23 cellular contexts compared by ENCODE assay signal in the genomic region with DNA sequence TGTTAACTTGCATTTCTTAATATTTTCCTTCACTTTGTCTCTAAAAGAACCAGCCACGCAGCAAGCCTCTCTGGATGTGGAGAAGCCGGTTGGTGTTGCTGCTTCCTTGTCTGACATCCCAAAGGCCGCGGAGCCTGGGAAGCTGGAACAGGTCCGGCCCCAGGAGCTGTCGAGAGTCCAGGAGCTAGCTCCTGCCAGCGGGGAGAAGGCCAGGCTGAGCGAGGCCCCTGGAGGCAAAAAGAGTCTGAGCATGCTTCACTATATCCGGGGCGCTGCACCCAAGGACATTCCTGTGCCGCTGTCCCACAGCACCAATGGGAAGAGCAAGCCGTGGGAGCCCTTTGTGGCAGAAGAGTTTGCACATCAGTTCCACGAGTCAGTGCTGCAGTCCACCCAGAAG. TPM values are rescaled to one million over a fixed set of nuclear protein-coding genes. Genes with fewer than 3 reads are reported as not detected.
DNase-seq lines count a peak whose midpoint lies in the region; TF ChIP-seq lines count a peak whose summit lies in the region.
"Had no signal": no experiment of that assay in that cellular context is flagged by ENCODE, and none has a peak within 500 bp of the region (broad histone marks: within the 10 kb centered on the region; RNA-seq: fewer than 3 reads in every experiment).

No MANE protein-coding gene starts in this region.

- H4K5ac ChIP-seq in H9 (ENCODE audit: insufficient read length, low read depth, low read length) = no peak overlapping the region

- peaks cover 65% of the 10 kb centered on the region for H3K36me3 ChIP-seq in H7 (replicated peaks; ENCODE audit: control insufficient read depth, insufficient read depth, low read length)

- no peaks in the 10 kb centered on the region for H3K79me1 ChIP-seq in H9 (ENCODE audit: insufficient read depth, low read depth, low read length, poor library complexity, severe bottlenecking)

- H3K4me2 ChIP-seq in H9 (ENCODE audit: insufficient read depth, insufficient read length, low read length) = no peak overlapping the region
- H3K4me2 ChIP-seq: BLaER1 had no signal

- H3K36me3 Mint-ChIP-seq in H9 (ENCODE audit: insufficient read depth in 1 of 3, low read depth in 3 of 3) (peaks cover 61 to 96% (median 94%) of the 10 kb centered on the region in 3 experiments), glutamatergic neuron (ENCODE audit: unreplicated experiment) (peaks cover 2% of the 10 kb centered on the region), progenitor cell of endocrine pancreas (ENCODE audit: insufficient read depth) (peaks cover 32% of the 10 kb centered on the region)

- H3K9me3 ChIP-seq in H9 (ENCODE audit: control insufficient read depth, low read depth, low read length) = no peaks in the 10 kb centered on the region
- H3K9me3 ChIP-seq: BLaER1, SJSA1 had no signal

- H2BK120ac ChIP-seq in H9 (ENCODE audit: low read depth, low read length, poor library complexity, severe bottlenecking) = no peak overlapping the region

- no peak overlapping the region for H2BK15ac ChIP-seq in H9 (ENCODE audit: low read depth, low read length)

- H4K20me1 ChIP-seq in H9 (ENCODE audit: control insufficient read depth, insufficient read depth, insufficient read length) = peaks cover 2% of the 10 kb centered on the region

- H2BK20ac ChIP-seq in H9 (ENCODE audit: low read depth, low read length, poor library complexity, severe bottlenecking) = no peak overlapping the region

- H3K27ac Mint-ChIP-seq in H9 = peak overlapping the region in 2 of 3 experiments; percentile 60 to 71; a peak in 3 of 7 replicates
- H3K27ac Mint-ChIP-seq in glutamatergic neuron (ENCODE audit: unreplicated experiment) = no peak overlapping the region
- H3K27ac Mint-ChIP-seq in progenitor cell of endocrine pancreas = peak overlapping the region; percentile 58
- H3K27ac Mint-ChIP-seq: CD4-positive, alpha-beta T cell had no signal

- no CpG with 5 or more reads among the region's 13 CpGs for WGBS in H9 (ENCODE audit: extremely low coverage, insufficient read length, low lambda C conversion rate)

- H3K23me2 ChIP-seq in H9 (ENCODE audit: insufficient read length, low read depth, low read length, poor library complexity, severe bottlenecking) = no peaks in the 10 kb centered on the region

- no peak overlapping the region for H3K4me3 ChIP-seq in H7 (ENCODE audit: insufficient read depth, low read depth, low read length)
- H3K4me3 ChIP-seq: BLaER1, GM12878, SJSA1 had no signal

- H2AK5ac ChIP-seq in H9 (ENCODE audit: insufficient read length, low read length) = no peak overlapping the region

- H3K4me3 Mint-ChIP-seq in H9 (no peak overlapping the region), glutamatergic neuron (ENCODE audit: unreplicated experiment) (no peak overlapping the region), progenitor cell of endocrine pancreas (ENCODE audit: low read depth) (no peak overlapping the region)
- H3K4me3 Mint-ChIP-seq: CD4-positive, alpha-beta T cell; IgD-negative memory B cell had no signal

- H4K91ac ChIP-seq in H9 (ENCODE audit: insufficient read length, low read depth, low read length) = no peak overlapping the region

- H3K4me1 Mint-ChIP-seq in H9 (no peaks in the 10 kb centered on the region), glutamatergic neuron (ENCODE audit: low read depth, unreplicated experiment) (peaks cover 28% of the 10 kb centered on the region), progenitor cell of endocrine pancreas (ENCODE audit: low read depth) (no peaks in the 10 kb centered on the region)
- H3K4me1 Mint-ChIP-seq: IgD-negative memory B cell had no signal

- H3K9me3 Mint-ChIP-seq in H9 = no peaks in the 10 kb centered on the region
- H3K9me3 Mint-ChIP-seq in glutamatergic neuron (ENCODE audit: unreplicated experiment) = peaks cover 63% of the 10 kb centered on the region
- H3K9me3 Mint-ChIP-seq in progenitor cell of endocrine pancreas (ENCODE audit: low read depth) = no peaks in the 10 kb centered on the region
- H3K9me3 Mint-ChIP-seq: CD4-positive, alpha-beta T cell; IgD-negative memory B cell had no signal

- H3K79me2 ChIP-seq in H9 (ENCODE audit: insufficient read depth, low read length) = no peaks in the 10 kb centered on the region

- TF ChIP-seq CTCF in H9 (conservative IDR thresholded peaks at IDR 0.05) (no peak), glutamatergic neuron (IDR thresholded peaks at IDR 0.05; ENCODE audit: partially characterized antibody, unreplicated experiment) (no peak), progenitor cell of endocrine pancreas (IDR thresholded peaks at IDR 0.05; ENCODE audit: unreplicated experiment) (no peak)

- no peak overlapping the region for H4K8ac ChIP-seq in H9 (replicated peaks; ENCODE audit: insufficient read length, low read depth, low read length)

- no peaks in the 10 kb centered on the region for H3K27me3 ChIP-seq in H7 (ENCODE audit: control insufficient read depth, insufficient read depth, low read length)
- H3K27me3 ChIP-seq in H9 (ENCODE audit: insufficient read depth, low read length) = no peaks in the 10 kb centered on the region
- H3K27me3 ChIP-seq: BLaER1, SJSA1 had no signal

- H3K27me3 Mint-ChIP-seq in H9 (ENCODE audit: low read depth) = no peaks in the 10 kb centered on the region; the same call in 1 of the 2 replicates
- peaks cover 61% of the 10 kb centered on the region for H3K27me3 Mint-ChIP-seq in glutamatergic neuron (ENCODE audit: unreplicated experiment)
- H3K27me3 Mint-ChIP-seq in progenitor cell of endocrine pancreas = no peaks in the 10 kb centered on the region
- H3K27me3 Mint-ChIP-seq: CD4-positive, alpha-beta T cell; IgD-negative memory B cell had no signal

- H3K23ac ChIP-seq in H9 (ENCODE audit: insufficient read length, low read depth, low read length) = no peak overlapping the region

- no peak overlapping the region for H3K27ac ChIP-seq in H9 (ENCODE audit: insufficient read length, low read depth, low read length)
- H3K27ac ChIP-seq: BLaER1, SJSA1 had no signal

- no peak overlapping the region for H2BK5ac ChIP-seq in H9 (ENCODE audit: insufficient read length, low read length)

- no peak overlapping the region for H3K9ac ChIP-seq in H9 (ENCODE audit: extremely low read depth, insufficient read length, low read length)
- H3K9ac ChIP-seq: BLaER1 had no signal

- H2AFZ ChIP-seq in H9 (ENCODE audit: low read length) = no peak overlapping the region

- no peaks in the 10 kb centered on the region for H3K4me1 ChIP-seq in H9 (ENCODE audit: insufficient read depth, low read length)
- H3K4me1 ChIP-seq: BLaER1, SJSA1 had no signal

- no peak overlapping the region for H3K56ac ChIP-seq in H9 (ENCODE audit: insufficient read length, low read depth, low read length)

- no peak overlapping the region for H3T11ph ChIP-seq in H9 (ENCODE audit: low read length)

- no peak overlapping the region for H3K4ac ChIP-seq in H9 (ENCODE audit: low read depth, low read length)

- H3K14ac ChIP-seq in H9 (ENCODE audit: insufficient read depth, low read length) = no peak overlapping the region

- DNase-seq in H7 (peak; percentile 51), H9 (no peak), glutamatergic neuron (peak; percentile 7), progenitor cell of endocrine pancreas (ENCODE audit: low spot score, unreplicated experiment) (no peak), DMS79 treated with DMSO at 0.1 percent for 48 hours (lab: John Stamatoyannopoulos, UW) (no peak), 8988T (no peak)
- no peak for DNase-seq in stimulated activated CD4-positive, alpha-beta T cell treated with anti-CD3 and anti-CD28 coated beads, Interleukin-15, amount 100 ng/mL, for 24 hours
- DNase-seq: ACHN; CD4-positive, alpha-beta T cell; COR-L47; DMS79; GOT3; Karpas-422; MV-4-11; NCI-H1105 treated with DMSO at 0.1 percent for 48 hours; NCI-H1694; NCI-H446; NCI-H526 treated with DMSO at 0.1 percent for 48 hours; OCI-M1 had no signal

- H2BK12ac ChIP-seq in H9 (ENCODE audit: insufficient read length, low read depth, low read length) = no peak overlapping the region

- no peak overlapping the region for H3K18ac ChIP-seq in H9 (ENCODE audit: insufficient read length, low read depth, low read length)

RNA-seq across cellular contexts. Expression of a gene that starts 22.8 kb away (rescaled TPM):
- total RNA-seq in H7 (2014; rRNA removed; shearing (Covaris generic)) = 25.6 and 25.9 TPM in 2 replicates
- total RNA-seq in H9 (2021) (52.7 and 53.2 TPM in 2 replicates), glutamatergic neuron (ENCODE audit: unreplicated experiment) (7.1 TPM), progenitor cell of endocrine pancreas (20.9 and 22.3 TPM in 2 replicates)

RNA-seq across cellular contexts. Expression of a gene that starts 52.8 kb away (rescaled TPM):
- total RNA-seq in H7 (2014; rRNA removed; shearing (Covaris generic)) = 52.5 and 73.6 TPM in 2 replicates
- 123 and 125 TPM in 2 replicates for total RNA-seq in H9 (2021)
- total RNA-seq in glutamatergic neuron (ENCODE audit: unreplicated experiment) = 473 TPM
- total RNA-seq in progenitor cell of endocrine pancreas = 136 and 143 TPM in 2 replicates

Comparison
In these comparisons a context has a peak if more than half of its experiments do, and no peak if none do; other contexts are left out.
1. DNase-seq: peak in H7 (single experiment) and glutamatergic neuron (single experiment); none in H9 (single experiment), progenitor cell of endocrine pancreas (single experiment), DMS79 treated with DMSO at 0.1 percent for 48 hours (single experiment), 8988T (single experiment) and stimulated activated CD4-positive, alpha-beta T cell treated with anti-CD3 and anti-CD28 coated beads, Interleukin-15, amount 100 ng/mL, for 24 hours (single experiment).